ENCODE assay signal across 6 cellular contexts in the genomic region with DNA sequence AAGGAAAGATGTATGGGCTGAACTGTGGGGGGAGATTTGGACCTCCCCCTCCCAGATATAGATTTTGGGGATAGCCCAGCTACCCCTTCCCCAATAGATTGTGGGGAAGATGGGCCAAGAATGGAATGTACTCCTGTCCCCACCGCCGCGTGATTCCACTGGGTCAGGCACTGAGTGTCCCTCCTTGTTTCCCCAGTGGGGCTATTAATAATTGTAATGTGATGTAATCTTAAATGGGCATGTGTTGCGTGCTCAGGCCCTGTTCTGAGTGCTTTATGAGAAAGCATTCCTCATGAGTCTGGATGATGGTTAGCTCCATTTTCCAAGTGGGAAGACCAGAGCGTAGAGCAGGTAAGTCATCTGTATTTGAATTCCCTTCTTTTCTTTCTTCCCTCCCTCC. TPM values are rescaled to one million over a fixed set of nuclear protein-coding genes. Genes with fewer than 3 reads are reported as not detected.
DNase-seq lines count a peak whose midpoint lies in the region; ATAC-seq and TF ChIP-seq lines count a peak whose summit lies in the region.

No MANE protein-coding gene starts in this region.

- H3K4ac ChIP-seq in trophoblast cell (ENCODE audit: low read depth, low read length) = peak overlapping the region; percentile 66

- peak overlapping the region; percentile 73 for H3K4me2 ChIP-seq in trophoblast cell (ENCODE audit: low read length)

- peak overlapping the region; percentile 99 for H3K4me3 Mint-ChIP-seq in IgD-negative memory B cell

- H3K27me3 ChIP-seq in dorsolateral prefrontal cortex (no peaks in the 10 kb centered on the region), trophoblast cell (ENCODE audit: insufficient read depth, low read length) (no peaks in the 10 kb centered on the region)

- H4K91ac ChIP-seq in trophoblast cell (ENCODE audit: low read depth, low read length) = peak overlapping the region; percentile 90

- H4K8ac ChIP-seq in trophoblast cell (ENCODE audit: low read depth, low read length) = no peak overlapping the region

- H3K27me3 Mint-ChIP-seq in IgD-negative memory B cell = peaks cover 3% of the 10 kb centered on the region

- WGBS in trophoblast cell (ENCODE audit: extremely low coverage, insufficient coverage, insufficient read length) = no CpG with 5 or more reads among the region's 5 CpGs

- no peak overlapping the region for H2AFZ ChIP-seq in trophoblast cell (ENCODE audit: insufficient read depth, low read length, poor library complexity)

- H2BK12ac ChIP-seq in trophoblast cell (ENCODE audit: low read length) = no peak overlapping the region

- H3K36me3 Mint-ChIP-seq in IgD-negative memory B cell = peaks cover 12% of the 10 kb centered on the region

- no peak for DNase-seq in dorsolateral prefrontal cortex
- no peak for DNase-seq in trophoblast cell
- DNase-seq in stimulated activated CD4-positive, alpha-beta T cell treated with anti-CD3 and anti-CD28 coated beads, Interleukin-4, amount 100 ng/mL, for 1 hour = no peak

- H3K4me1 Mint-ChIP-seq in IgD-negative memory B cell = peaks cover 12 to 22% (median 20%) of the 10 kb centered on the region in 3 donors

- H4K12ac ChIP-seq in trophoblast cell (ENCODE audit: low read depth, low read length) = no peak overlapping the region

- H3K9ac ChIP-seq in trophoblast cell (ENCODE audit: low read length) = peak overlapping the region; percentile 92

- H3K9me3 Mint-ChIP-seq in IgD-negative memory B cell = no peaks in the 10 kb centered on the region

- H3K4me3 ChIP-seq in dorsolateral prefrontal cortex (peak overlapping the region; percentile 63 to 99 (median 93)), trophoblast cell (ENCODE audit: low read depth, low read length) (no peak overlapping the region)

- peak overlapping the region in 1 of 3 donors; percentile 76 for H3K27ac Mint-ChIP-seq in IgD-negative memory B cell

- H3K79me1 ChIP-seq in trophoblast cell (ENCODE audit: low read length) = peaks cover 8% of the 10 kb centered on the region

- TF ChIP-seq CTCF in dorsolateral prefrontal cortex (IDR thresholded peaks at IDR 0.05 in 54 of 56, conservative IDR thresholded peaks at IDR 0.05 in 2 of 56; ENCODE audit: low read depth in 1 of 56, partially characterized antibody in 56 of 56) = no peak

- H3K4me1 ChIP-seq in trophoblast cell (ENCODE audit: control insufficient read depth in 1 of 2, insufficient read depth in 2 of 2, low read length in 2 of 2) = peaks cover 6 to 15% of the 10 kb centered on the region in 2 experiments

- peaks cover 12% of the 10 kb centered on the region for H3K79me2 ChIP-seq in trophoblast cell (ENCODE audit: control insufficient read depth, insufficient read depth, low read length, poor library complexity)

- H3K14ac ChIP-seq in trophoblast cell (ENCODE audit: low read length) = no peak overlapping the region

- no peak overlapping the region for H2BK120ac ChIP-seq in trophoblast cell (ENCODE audit: insufficient read depth, low read length, poor library complexity)

- H2AK5ac ChIP-seq in trophoblast cell (ENCODE audit: low read length) = no peak overlapping the region

- peaks cover 25% of the 10 kb centered on the region in 2 experiments for H3K36me3 ChIP-seq in trophoblast cell (ENCODE audit: control insufficient read depth in 1 of 2, insufficient read depth in 2 of 2, low read length in 2 of 2)

- intact Hi-C loops in dorsolateral prefrontal cortex (cut with DNase I) = loop anchor here in 1 of 2 donors (2.0 to 10.0 kb wide), 2 partner anchors 27 to 471 kb away; a partner anchor contains a TSS

- no peak for ATAC-seq in HG03469 (IDR thresholded peaks at IDR 0.05; ENCODE audit: unreplicated experiment)
- ATAC-seq in GM21737 (IDR thresholded peaks at IDR 0.05; ENCODE audit: unreplicated experiment) = no peak

- no peaks in the 10 kb centered on the region for H3K9me3 ChIP-seq in trophoblast cell (ENCODE audit: insufficient read depth, low read depth, low read length)

- H2BK5ac ChIP-seq in trophoblast cell (ENCODE audit: low read depth, low read length, poor library complexity) = peak overlapping the region; percentile 16

- no peak overlapping the region for H3K23ac ChIP-seq in trophoblast cell (ENCODE audit: low read length)

- no peak overlapping the region for H3K18ac ChIP-seq in trophoblast cell (ENCODE audit: low read length)

- peak overlapping the region in 3 of 59 donors; percentile 91 to 96 (median 95) for H3K27ac ChIP-seq in dorsolateral prefrontal cortex
- H3K27ac ChIP-seq in trophoblast cell (ENCODE audit: low read depth, low read length) = no peak overlapping the region

RNA-seq across cellular contexts. Expression of a gene that starts 1.4 kb away (rescaled TPM):
- 191 TPM for polyA plus RNA-seq in IgD-negative memory B cell
- total RNA-seq in dorsolateral prefrontal cortex = 100 to 1,000 TPM in 115 of 120 experiments, 10 to 100 TPM in 5; 65.8 to 185 (median 140) TPM
- polyA plus RNA-seq in trophoblast cell (2013) = 201 and 203 TPM in 2 replicates

RNA-seq across cellular contexts. Expression of a gene that starts 12.1 kb away (rescaled TPM):
- not detected for polyA plus RNA-seq in IgD-negative memory B cell
- total RNA-seq in dorsolateral prefrontal cortex = 1 to 10 TPM in 101 of 120 experiments, under 1 TPM in 18, not detected in 1; 0.34 to 6.3 (median 1.7) TPM
- polyA plus RNA-seq in trophoblast cell (2013) = 0.21 and 0.31 TPM in 2 replicates

RNA-seq across cellular contexts. Expression of a gene that starts 12.7 kb away (rescaled TPM):
- polyA plus RNA-seq in IgD-negative memory B cell = not detected
- total RNA-seq in dorsolateral prefrontal cortex = 10 to 100 TPM in 62 of 120 experiments, 1 to 10 TPM in 58; 4.8 to 22.5 (median 10.3) TPM
- 2.3 and 2.5 TPM in 2 replicates for polyA plus RNA-seq in trophoblast cell (2013)

RNA-seq across cellular contexts. Expression of a gene that starts 27.1 kb away (rescaled TPM):
- 26.2 TPM for polyA plus RNA-seq in IgD-negative memory B cell
- total RNA-seq in dorsolateral prefrontal cortex = 10 to 100 TPM; 31.5 to 65.9 (median 44.2) TPM
- 3.6 and 4.1 TPM in 2 replicates for polyA plus RNA-seq in trophoblast cell (2013)

RNA-seq across cellular contexts. Expression of a gene that starts 40.1 kb away (rescaled TPM):
- polyA plus RNA-seq in IgD-negative memory B cell = 1.6 TPM
- total RNA-seq in dorsolateral prefrontal cortex = 10 to 100 TPM in 88 of 120 experiments, 1 to 10 TPM in 32; 5.7 to 29.9 (median 13.4) TPM
- polyA plus RNA-seq in trophoblast cell (2013) = 1.2 and 1.3 TPM in 2 replicates
